ENCODE assay signal across 8 cellular contexts in genomic region chr7:30226593-30227268, GRCh38. TPM values are rescaled to one million over a fixed set of nuclear protein-coding genes. Genes with fewer than 3 reads are reported as not detected.
DNase-seq lines count a peak whose midpoint lies in the region; ATAC-seq and TF ChIP-seq lines count a peak whose summit lies in the region.

No MANE protein-coding gene starts in this region.

- POLR2A ChIA-PET in AG04450 (lab: Yijun Ruan, JAX): no interaction called here

- H3K4me3 ChIP-seq in AG04450 (ENCODE audit: low read depth, low read length) (no peak overlapping the region), Karpas-422 (ENCODE audit: low read length) (no peak overlapping the region; the same call in 1 of the 2 replicates), vagina (no peak overlapping the region)

- H2AFZ ChIP-seq in Karpas-422 (ENCODE audit: low read length): peak overlapping the region; percentile 31; the same call in 1 of the 2 replicates

- TF ChIP-seq CTCF in AG04450 (IDR thresholded peaks at IDR 0.05; ENCODE audit: low read depth, low read length): 0 out of 2 replicates have a peak, but pooled peaks have one; percentile 7
- TF ChIP-seq CTCF in vagina (IDR thresholded peaks at IDR 0.05): no peak

- H4K20me1 ChIP-seq in Karpas-422 (ENCODE audit: insufficient read depth, low read depth, low read length): no peaks in the 10 kb centered on the region

- H3K4me1 ChIP-seq in Karpas-422 (ENCODE audit: low read length) (peaks cover 41% of the 10 kb centered on the region), vagina (peaks cover 21% of the 10 kb centered on the region)

- H3K27ac ChIP-seq in AG04450 (ENCODE audit: low read depth, low read length) (no peak overlapping the region), Karpas-422 (ENCODE audit: low read length) (peak overlapping the region; percentile 93), vagina (no peak overlapping the region)

- H3K9ac ChIP-seq in Karpas-422 (ENCODE audit: low read length): peak overlapping the region; percentile 67

- DNase-seq in AG04450 (ENCODE audit: low read depth, low spot score) (no peak), Karpas-422 (no peak), SK-N-DZ (ENCODE audit: low spot score) (peak; percentile 58), left kidney (ENCODE audit: low read depth, low spot score) (peak; percentile 75), GM19240 (ENCODE audit: insufficient read length, low spot score) (no peak), cortex of kidney (lab: John Stamatoyannopoulos, UW) (no peak), vagina (ENCODE audit: extremely low spot score in 2 of 2) (no peak)

- no peaks in the 10 kb centered on the region for H3K79me2 ChIP-seq in Karpas-422 (ENCODE audit: low read length)

- no peak for ATAC-seq in HG03175 (IDR thresholded peaks at IDR 0.05; ENCODE audit: unreplicated experiment)

- H3K27me3 ChIP-seq in AG04450 (ENCODE audit: control insufficient read depth, insufficient read depth, low read length) (peaks cover 3% of the 10 kb centered on the region), Karpas-422 (ENCODE audit: low read length) (no peaks in the 10 kb centered on the region), vagina (no peaks in the 10 kb centered on the region)

- no peaks in the 10 kb centered on the region for H3K9me2 ChIP-seq in Karpas-422 (replicated peaks; ENCODE audit: insufficient read depth, low read length)

- H3K36me3 ChIP-seq in Karpas-422 (ENCODE audit: insufficient read depth, low read length) (peaks cover 8% of the 10 kb centered on the region; the same call in 1 of the 2 replicates), vagina (no peaks in the 10 kb centered on the region)

- peak overlapping the region; percentile 64 for H3K4me2 ChIP-seq in Karpas-422 (ENCODE audit: low read depth, low read length, poor library complexity, severe bottlenecking)

- H3K9me3 ChIP-seq in AG04450 (ENCODE audit: control insufficient read depth, insufficient read depth, low read length) (no peaks in the 10 kb centered on the region), Karpas-422 (ENCODE audit: low read length) (peaks cover 8% of the 10 kb centered on the region; the same call in 1 of the 2 replicates), vagina (no peaks in the 10 kb centered on the region)

- intact Hi-C loops in vagina (cut with DNase I): no loop called here

- CTCF ChIA-PET in AG04450 (lab: Charles Lee): interaction anchor here (0.7 kb wide), 1 partner anchor 119 kb away, joined by 3 read pairs; no protein-coding TSS in a partner anchor

- no peak for TF ChIP-seq POLR2A in vagina (IDR thresholded peaks at IDR 0.05)

RNA-seq across cellular contexts. Expression of gene ZNRF2, which starts 57.7 kb away (rescaled TPM):
- 0.56 and 0.74 TPM in 2 replicates for polyA plus RNA-seq in AG04450 (2011; rRNA removed)
- polyA minus RNA-seq in AG04450 (2011; rRNA and poly(A)+ RNA removed): 0.09 and 0.43 TPM in 2 replicates
- 43.0 and 45.3 TPM in 2 replicates for total RNA-seq in Karpas-422 (2014; rRNA removed; shearing (Covaris generic); ENCODE audit: low replicate concordance)
- polyA plus RNA-seq in SK-N-DZ (2014; cell fraction: cytosol; rRNA removed): 9.3 and 10.6 TPM in 2 replicates
- 8.4 and 8.8 TPM in 2 replicates for polyA plus RNA-seq in SK-N-DZ (2014; cell fraction: nucleus; rRNA removed)
- 21.9 TPM for total RNA-seq in vagina

Comparison
In these comparisons a context has a peak if more than half of its experiments do, and no peak if none do; other contexts are left out.
1. DNase-seq: peak in SK-N-DZ (single experiment) and left kidney (single experiment); none in AG04450 (single experiment), Karpas-422 (single experiment), GM19240 (single experiment), cortex of kidney (single experiment) and vagina (0 of 2).